Comparison of ENCODE assay signal across 8 cellular contexts in genomic region chr13:39036212-39036611, GRCh38. TPM values are rescaled to one million over a fixed set of nuclear protein-coding genes. Genes with fewer than 3 reads are reported as not detected.
DNase-seq lines count a peak whose midpoint lies in the region; ATAC-seq and TF ChIP-seq lines count a peak whose summit lies in the region.

No MANE protein-coding gene starts in this region.

- H3K4me3 Mint-ChIP-seq in CD8-positive, alpha-beta T cell = peak overlapping the region; percentile 94
- H3K4me3 Mint-ChIP-seq in activated T-cell treated with anti-CD3 and anti-CD28 coated beads, Interleukin-2, amount 50 U/mL, for 72 hours = peak overlapping the region; percentile 87 to 95
- peak overlapping the region; percentile 91 for H3K4me3 Mint-ChIP-seq in stimulated activated naive B cell treated with anti-CD40 and anti-IgM and Interleukin-4, amounts not matched to agents 10 μg/mL and 1 μg/mL and 100 μg/mL, for 72 hours

- POLR2A ChIA-PET in CD8-positive, alpha-beta T cell (lab: Charles Lee) = interaction anchor here (2.8 to 2.9 kb wide), 2 partner anchors 12 to 15 kb away, joined by 11 to 15 read pairs; no protein-coding TSS in a partner anchor

- intact Hi-C loops in CD8-positive, alpha-beta T cell (cut with DNase I, micrococcal nuclease) = loop anchor here (5.0 to 10.0 kb wide), 5 partner anchors 621 to 1979 kb away; partner anchors contain the start of genes COG6 (in 1 of the 2), FOXO1 (in 1 of the 2), MRPS31 (in 1 of the 2) and SUPT20H (in 1 of the 2)

- H3K4me3 ChIP-seq in CD8-positive, alpha-beta T cell (ENCODE audit: low read depth, low read length) = peak overlapping the region; percentile 93
- H3K4me3 ChIP-seq in HUES6 (ENCODE audit: low read depth, low read length) (peak overlapping the region; percentile 76), iPS-15b (ENCODE audit: low read depth, low read length) (peak overlapping the region; percentile 84)

- H3K9me3 ChIP-seq in CD8-positive, alpha-beta T cell (ENCODE audit: low read length) = no peaks in the 10 kb centered on the region
- no peaks in the 10 kb centered on the region for H3K9me3 ChIP-seq in HUES6 (ENCODE audit: control insufficient read depth, insufficient read depth, low read depth, low read length)
- H3K9me3 ChIP-seq in iPS-15b (ENCODE audit: control insufficient read depth, insufficient read depth, low read length) = no peaks in the 10 kb centered on the region

- peaks cover 31% of the 10 kb centered on the region for H3K36me3 Mint-ChIP-seq in CD8-positive, alpha-beta T cell
- peaks cover 7 to 23% of the 10 kb centered on the region in 2 donors for H3K36me3 Mint-ChIP-seq in activated T-cell treated with anti-CD3 and anti-CD28 coated beads, Interleukin-2, amount 50 U/mL, for 72 hours (ENCODE audit: insufficient read depth in 2 of 2)
- H3K36me3 Mint-ChIP-seq in stimulated activated naive B cell treated with anti-CD40 and anti-IgM and Interleukin-4, amounts not matched to agents 10 μg/mL and 1 μg/mL and 100 μg/mL, for 72 hours = peaks cover 3 to 10% of the 10 kb centered on the region in 2 donors

- H3K27ac ChIP-seq in CD8-positive, alpha-beta T cell (ENCODE audit: low read depth, low read length) = no peak overlapping the region
- no peak overlapping the region for H3K27ac ChIP-seq in HUES6 (ENCODE audit: low read depth, low read length)

- H3K27me3 Mint-ChIP-seq in CD8-positive, alpha-beta T cell (ENCODE audit: low read depth) = no peaks in the 10 kb centered on the region
- H3K27me3 Mint-ChIP-seq in activated T-cell treated with anti-CD3 and anti-CD28 coated beads, Interleukin-2, amount 50 U/mL, for 72 hours (ENCODE audit: low read depth) = no peaks in the 10 kb centered on the region
- H3K27me3 Mint-ChIP-seq in stimulated activated naive B cell treated with anti-CD40 and anti-IgM and Interleukin-4, amounts not matched to agents 10 μg/mL and 1 μg/mL and 100 μg/mL, for 72 hours = no peaks in the 10 kb centered on the region

- no peaks in the 10 kb centered on the region for H3K36me3 ChIP-seq in CD8-positive, alpha-beta T cell (ENCODE audit: insufficient read depth, low read length)
- H3K36me3 ChIP-seq in HUES6 (ENCODE audit: control insufficient read depth, insufficient read depth, low read length) = peaks cover 8% of the 10 kb centered on the region; the same call in 1 of the 2 replicates
- no peaks in the 10 kb centered on the region for H3K36me3 ChIP-seq in iPS-15b (ENCODE audit: control insufficient read depth, insufficient read depth, low read length)

- no peaks in the 10 kb centered on the region for H3K9me3 Mint-ChIP-seq in CD8-positive, alpha-beta T cell
- no peaks in the 10 kb centered on the region for H3K9me3 Mint-ChIP-seq in activated T-cell treated with anti-CD3 and anti-CD28 coated beads, Interleukin-2, amount 50 U/mL, for 72 hours
- no peaks in the 10 kb centered on the region for H3K9me3 Mint-ChIP-seq in stimulated activated naive B cell treated with anti-CD40 and anti-IgM and Interleukin-4, amounts not matched to agents 10 μg/mL and 1 μg/mL and 100 μg/mL, for 72 hours

- no peak for ATAC-seq in CD8-positive, alpha-beta T cell
- no peak for ATAC-seq in activated T-cell treated with anti-CD3 and anti-CD28 coated beads, Interleukin-2, amount 50 U/mL, for 72 hours (replicated peaks in 1 of 2)
- ATAC-seq in stimulated activated naive B cell treated with anti-CD40 and anti-IgM and Interleukin-4, amounts not matched to agents 10 μg/mL and 1 μg/mL and 100 μg/mL, for 72 hours (replicated peaks) = no peak
- no peak for ATAC-seq in HG03135 (IDR thresholded peaks at IDR 0.05; ENCODE audit: unreplicated experiment)

- H3K4me1 ChIP-seq in CD8-positive, alpha-beta T cell (ENCODE audit: insufficient read depth, low read length) = peaks cover 30% of the 10 kb centered on the region
- H3K4me1 ChIP-seq in HUES6 (ENCODE audit: control insufficient read depth, insufficient read depth, low read length) (peaks cover 14% of the 10 kb centered on the region; the same call in 1 of the 2 replicates), iPS-15b (ENCODE audit: control insufficient read depth, insufficient read depth, low read length) (peaks cover 5% of the 10 kb centered on the region)

- no peak for TF ChIP-seq CTCF in CD8-positive, alpha-beta T cell (IDR thresholded peaks at IDR 0.05)

- no peaks in the 10 kb centered on the region for H3K27me3 ChIP-seq in CD8-positive, alpha-beta T cell (ENCODE audit: insufficient read depth, low read length)
- H3K27me3 ChIP-seq in HUES6 (ENCODE audit: control insufficient read depth, insufficient read depth, low read length) (no peaks in the 10 kb centered on the region), iPS-15b (ENCODE audit: control insufficient read depth, insufficient read depth, low read length) (no peaks in the 10 kb centered on the region)

- peak overlapping the region; percentile 53 for H3K27ac Mint-ChIP-seq in CD8-positive, alpha-beta T cell
- peak overlapping the region; percentile 99 for H3K27ac Mint-ChIP-seq in activated T-cell treated with anti-CD3 and anti-CD28 coated beads, Interleukin-2, amount 50 U/mL, for 72 hours
- H3K27ac Mint-ChIP-seq in stimulated activated naive B cell treated with anti-CD40 and anti-IgM and Interleukin-4, amounts not matched to agents 10 μg/mL and 1 μg/mL and 100 μg/mL, for 72 hours = no peak overlapping the region

- no peak for DNase-seq in CD8-positive, alpha-beta T cell
- peak; percentile 19 to 26 for DNase-seq in activated T-cell treated with anti-CD3 and anti-CD28 coated beads, Interleukin-2, amount 50 U/mL, for 72 hours
- no peak for DNase-seq in stimulated activated naive B cell treated with anti-CD40 and anti-IgM and Interleukin-4, amounts not matched to agents 10 μg/mL and 1 μg/mL and 100 μg/mL, for 72 hours
- DNase-seq in stimulated activated CD8-positive, alpha-beta memory T cell treated with anti-CD3 and anti-CD28 coated beads, Interleukin-4, amount 100 ng/mL, for 48 hours = no peak
- no peak for DNase-seq in effector CD4-positive, alpha-beta T cell

- CTCF ChIA-PET in CD8-positive, alpha-beta T cell (lab: Charles Lee) = no interaction called here

- H3K9ac ChIP-seq in HUES6 (ENCODE audit: low read length) = peak overlapping the region; percentile 90
- H3K9ac ChIP-seq in iPS-15b (ENCODE audit: low read depth, low read length) = peak overlapping the region; percentile 83

- H3K4me1 Mint-ChIP-seq in CD8-positive, alpha-beta T cell (ENCODE audit: low read depth) = peaks cover 72% of the 10 kb centered on the region
- H3K4me1 Mint-ChIP-seq in activated T-cell treated with anti-CD3 and anti-CD28 coated beads, Interleukin-2, amount 50 U/mL, for 72 hours (ENCODE audit: low read depth) = peaks cover 58% of the 10 kb centered on the region
- H3K4me1 Mint-ChIP-seq in stimulated activated naive B cell treated with anti-CD40 and anti-IgM and Interleukin-4, amounts not matched to agents 10 μg/mL and 1 μg/mL and 100 μg/mL, for 72 hours = peaks cover 13 to 31% of the 10 kb centered on the region in 2 donors

RNA-seq across cellular contexts. Expression of gene PROSER1, which starts 1.7 kb away (rescaled TPM):
- 10 to 100 TPM; 51.8 to 52.4 TPM for total RNA-seq in CD8-positive, alpha-beta T cell
- total RNA-seq in activated T-cell treated with anti-CD3 and anti-CD28 coated beads, Interleukin-2, amount 50 U/mL, for 72 hours = 100 to 1,000 TPM; 114 to 116 TPM

RNA-seq across cellular contexts. Expression of gene NHLRC3, which starts 2.0 kb away (rescaled TPM):
- total RNA-seq in CD8-positive, alpha-beta T cell = 1 to 10 TPM; 8.2 to 9.3 TPM
- 10 to 100 TPM; 27.1 to 30.3 TPM for total RNA-seq in activated T-cell treated with anti-CD3 and anti-CD28 coated beads, Interleukin-2, amount 50 U/mL, for 72 hours

RNA-seq across cellular contexts. Expression of gene STOML3, which starts 45.6 kb away (rescaled TPM):
- not detected for total RNA-seq in CD8-positive, alpha-beta T cell
- total RNA-seq in activated T-cell treated with anti-CD3 and anti-CD28 coated beads, Interleukin-2, amount 50 U/mL, for 72 hours = not detected

Comparison
In these comparisons a context has a peak if more than half of its experiments do, and no peak if none do; other contexts are left out.
1. DNase-seq: peak in activated T-cell treated with anti-CD3 and anti-CD28 coated beads, Interleukin-2, amount 50 U/mL, for 72 hours (2 of 2); none in CD8-positive, alpha-beta T cell (0 of 7), stimulated activated naive B cell treated with anti-CD40 and anti-IgM and Interleukin-4, amounts not matched to agents 10 μg/mL and 1 μg/mL and 100 μg/mL, for 72 hours (single experiment), stimulated activated CD8-positive, alpha-beta memory T cell treated with anti-CD3 and anti-CD28 coated beads, Interleukin-4, amount 100 ng/mL, for 48 hours (single experiment) and effector CD4-positive, alpha-beta T cell (single experiment).
2. Peak in every context shown above with its lines, with median percentiles within 50 percentile points of each other: H3K4me3 ChIP-seq and H3K4me3 Mint-ChIP-seq.